22 cellular contexts compared by ENCODE assay signal in the genomic region with DNA sequence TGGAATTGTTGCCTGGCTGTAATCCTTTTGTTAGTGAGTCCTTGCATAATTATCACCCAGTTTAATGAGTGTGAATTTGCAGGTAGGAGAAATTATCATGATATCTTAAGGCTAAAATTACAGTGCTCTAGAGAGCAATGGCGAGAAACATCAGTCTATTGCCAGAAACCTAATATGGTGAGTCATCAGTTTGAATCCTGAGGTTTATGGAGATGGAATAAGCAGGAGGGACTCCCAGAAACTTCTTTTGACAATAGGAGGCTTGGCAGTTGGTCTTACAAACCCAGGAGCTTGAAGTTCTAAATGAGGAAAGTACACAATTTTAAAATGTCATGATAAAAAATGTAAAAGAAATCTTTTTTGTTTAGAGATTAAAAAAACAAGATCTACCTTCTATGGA. TPM values are rescaled to one million over a fixed set of nuclear protein-coding genes. Genes with fewer than 3 reads are reported as not detected.
A peak's percentile ranks its signal among the peaks of the same experiment; 100 is the strongest.
DNase-seq lines count a peak whose midpoint lies in the region; ATAC-seq and TF ChIP-seq lines count a peak whose summit lies in the region.
"Had no signal": no experiment of that assay in that cellular context is flagged by ENCODE, and none has a peak within 500 bp of the region (broad histone marks: within the 10 kb centered on the region; RNA-seq: fewer than 3 reads in every experiment).

No MANE protein-coding gene starts in this region.

- no peaks in the 10 kb centered on the region for H3K36me3 ChIP-seq in osteoblast (ENCODE audit: insufficient read depth, low read length)
- no peaks in the 10 kb centered on the region for H3K36me3 ChIP-seq in vagina
- no peaks in the 10 kb centered on the region for H3K36me3 ChIP-seq in ascending aorta
- H3K36me3 ChIP-seq: neutrophil had no signal

- DNase-seq in COLO829 (ENCODE audit: low spot score) (peak; percentile 13), HT1080 (ENCODE audit: low read depth) (peak; percentile 53), astrocyte of the spinal cord (ENCODE audit: low read depth, low spot score) (peak; percentile 63), hepatic stellate cell (ENCODE audit: low spot score) (peak; percentile 14), osteoblast (ENCODE audit: insufficient read length, low spot score, missing footprints) (no peak), vagina (ENCODE audit: extremely low spot score in 2 of 2) (no peak), ascending aorta (ENCODE audit: low spot score in 2 of 2) (no peak)
- DNase-seq: activated CD4-positive, alpha-beta T cell treated with anti-CD3 and anti-CD28 coated beads for 36 hours; activated CD8-positive, alpha-beta memory T cell treated with anti-CD3 and anti-CD28 coated beads, Interleukin-2, amount 10 ng/mL, durations not matched to agents 7 days and 5 days; MM.1S; NCI-H187 treated with DMSO at 0.1 percent for 48 hours; NCI-H446 treated with DMSO at 0.1 percent for 48 hours; NK-92 treated with Interleukin-12 subunit alpha and Interleukin-12 subunit beta, amount 100 ng/mL, for 24 hours; retina; stimulated activated naive CD4-positive, alpha-beta T cell treated with Interleukin-2 at 50 U/mL for 16 hours had no signal

- no peak for ATAC-seq in stimulated activated memory B cell treated with anti-CD40 and anti-IgM and Interleukin-4, amounts not matched to agents 10 μg/mL and 1 μg/mL and 100 μg/mL, for 72 hours
- ATAC-seq: activated CD4-positive, alpha-beta T cell treated with anti-CD3 and anti-CD28 coated beads for 36 hours; activated CD8-positive, alpha-beta memory T cell treated with anti-CD3 and anti-CD28 coated beads, Interleukin-2, amount 10 ng/mL, durations not matched to agents 7 days and 5 days; GM12878; left lobe of liver had no signal

- H3K27me3 ChIP-seq in osteoblast (ENCODE audit: insufficient read depth, low read length) (no peaks in the 10 kb centered on the region), vagina (no peaks in the 10 kb centered on the region), ascending aorta (no peaks in the 10 kb centered on the region)
- H3K27me3 ChIP-seq: neutrophil had no signal

- H3K27me3 Mint-ChIP-seq in stimulated activated memory B cell treated with anti-CD40 and anti-IgM and Interleukin-4, amounts not matched to agents 10 μg/mL and 1 μg/mL and 100 μg/mL, for 72 hours, result no peaks in the 10 kb centered on the region

- intact Hi-C loops in vagina (cut with DNase I), result no loop called here
- intact Hi-C loops in ascending aorta (cut with DNase I), result no loop called here

- TF ChIP-seq POLR2A in vagina (IDR thresholded peaks at IDR 0.05), result no peak

- no peaks in the 10 kb centered on the region for H3K4me1 ChIP-seq in osteoblast (ENCODE audit: insufficient read depth, low read length)
- no peaks in the 10 kb centered on the region for H3K4me1 ChIP-seq in vagina
- H3K4me1 ChIP-seq in ascending aorta, result no peaks in the 10 kb centered on the region

- H4K20me1 ChIP-seq in osteoblast (ENCODE audit: insufficient read depth, low read length), result no peaks in the 10 kb centered on the region

- H3K79me2 ChIP-seq in osteoblast (ENCODE audit: insufficient read depth, low read length), result no peaks in the 10 kb centered on the region

- no peak overlapping the region for H3K27ac Mint-ChIP-seq in stimulated activated memory B cell treated with anti-CD40 and anti-IgM and Interleukin-4, amounts not matched to agents 10 μg/mL and 1 μg/mL and 100 μg/mL, for 72 hours
- H3K27ac Mint-ChIP-seq: activated CD4-positive, alpha-beta T cell treated with anti-CD3 and anti-CD28 coated beads for 36 hours; activated CD8-positive, alpha-beta memory T cell treated with anti-CD3 and anti-CD28 coated beads, Interleukin-2, amount 10 ng/mL, durations not matched to agents 7 days and 5 days; activated T-helper 2 cell treated with anti-CD3 and anti-CD28 coated beads, Interferon-gamma antibody, Interleukin-2, Interleukin-4, amounts not matched to agents 10 μg/mL and 5 μg/mL and 100 μg/mL, durations not matched to agents 14 hours and 24 hours and 36 hours; type B pancreatic cell had no signal

- H3K4me1 Mint-ChIP-seq in stimulated activated memory B cell treated with anti-CD40 and anti-IgM and Interleukin-4, amounts not matched to agents 10 μg/mL and 1 μg/mL and 100 μg/mL, for 72 hours, result no peaks in the 10 kb centered on the region
- H3K4me1 Mint-ChIP-seq: activated CD4-positive, alpha-beta T cell treated with anti-CD3 and anti-CD28 coated beads for 36 hours; activated CD8-positive, alpha-beta memory T cell treated with anti-CD3 and anti-CD28 coated beads, Interleukin-2, amount 10 ng/mL, durations not matched to agents 7 days and 5 days had no signal

- H3K4me3 ChIP-seq in astrocyte of the spinal cord (ENCODE audit: low read depth, low read length) (no peak overlapping the region), osteoblast (ENCODE audit: insufficient read depth, low read length) (no peak overlapping the region), vagina (no peak overlapping the region), ascending aorta (no peak overlapping the region)
- H3K4me3 ChIP-seq: coronary artery, GM12878 had no signal

- no peaks in the 10 kb centered on the region for H3K9me3 ChIP-seq in osteoblast (ENCODE audit: low read depth, low read length)
- H3K9me3 ChIP-seq in vagina, result no peaks in the 10 kb centered on the region
- no peaks in the 10 kb centered on the region for H3K9me3 ChIP-seq in ascending aorta
- H3K9me3 ChIP-seq: neutrophil had no signal

- no peak overlapping the region for H3K4me2 ChIP-seq in osteoblast (ENCODE audit: insufficient read depth, low read length)

- no peak overlapping the region for H3K27ac ChIP-seq in osteoblast (ENCODE audit: low read depth, low read length)
- H3K27ac ChIP-seq in vagina, result no peak overlapping the region
- H3K27ac ChIP-seq in ascending aorta, result no peak overlapping the region
- H3K27ac ChIP-seq: coronary artery, neutrophil had no signal

- TF ChIP-seq CTCF in astrocyte of the spinal cord (IDR thresholded peaks at IDR 0.05; ENCODE audit: low read depth, low read length) (no peak), osteoblast (IDR thresholded peaks at IDR 0.05; ENCODE audit: extremely low read depth, low read depth, low read length) (no peak), vagina (IDR thresholded peaks at IDR 0.05) (no peak), ascending aorta (IDR thresholded peaks at IDR 0.05) (no peak)

- no peak overlapping the region for H3K4me3 Mint-ChIP-seq in stimulated activated memory B cell treated with anti-CD40 and anti-IgM and Interleukin-4, amounts not matched to agents 10 μg/mL and 1 μg/mL and 100 μg/mL, for 72 hours
- H3K4me3 Mint-ChIP-seq: activated CD4-positive, alpha-beta T cell treated with anti-CD3 and anti-CD28 coated beads for 36 hours; activated CD8-positive, alpha-beta memory T cell treated with anti-CD3 and anti-CD28 coated beads, Interleukin-2, amount 10 ng/mL, durations not matched to agents 7 days and 5 days; type B pancreatic cell had no signal

- H2AFZ ChIP-seq in osteoblast (ENCODE audit: low read length), result no peak overlapping the region

- H3K9me3 Mint-ChIP-seq in stimulated activated memory B cell treated with anti-CD40 and anti-IgM and Interleukin-4, amounts not matched to agents 10 μg/mL and 1 μg/mL and 100 μg/mL, for 72 hours, result peaks cover 6% of the 10 kb centered on the region
- H3K9me3 Mint-ChIP-seq: activated T-helper 2 cell treated with anti-CD3 and anti-CD28 coated beads, Interferon-gamma antibody, Interleukin-2, Interleukin-4, amounts not matched to agents 10 μg/mL and 5 μg/mL and 100 μg/mL, durations not matched to agents 14 hours and 24 hours and 36 hours; type B pancreatic cell had no signal

- H3K36me3 Mint-ChIP-seq in stimulated activated memory B cell treated with anti-CD40 and anti-IgM and Interleukin-4, amounts not matched to agents 10 μg/mL and 1 μg/mL and 100 μg/mL, for 72 hours, result no peaks in the 10 kb centered on the region
- H3K36me3 Mint-ChIP-seq: activated CD8-positive, alpha-beta memory T cell treated with anti-CD3 and anti-CD28 coated beads, Interleukin-2, amount 10 ng/mL, durations not matched to agents 7 days and 5 days; type B pancreatic cell had no signal

- in situ Hi-C loops in astrocyte of the spinal cord (cut with HindIII; ENCODE audit: low sequenced_read_pairs), result no loop called here

RNA-seq across cellular contexts. Expression of gene CRADD, which starts 31.5 kb away (rescaled TPM):
- 21.4 and 21.5 TPM in 2 replicates for total RNA-seq in HT1080 (2014; rRNA removed; shearing (Covaris generic))
- 22.4 and 24.1 TPM in 2 replicates for polyA plus RNA-seq in HT1080 (2015; cell fraction: cytosol; rRNA removed)
- polyA plus RNA-seq in HT1080 (2015; cell fraction: nucleus; rRNA removed), result 11.0 and 14.9 TPM in 2 replicates
- total RNA-seq in osteoblast (15.3 and 15.6 TPM in 2 replicates), vagina (40.8 TPM), ascending aorta (not detected)

Comparison
In these comparisons a context has a peak if more than half of its experiments do, and no peak if none do; other contexts are left out.
1. DNase-seq: peak in COLO829 (single experiment), HT1080 (single experiment), astrocyte of the spinal cord (single experiment) and hepatic stellate cell (single experiment); none in osteoblast (single experiment), vagina (0 of 2) and ascending aorta (0 of 2).
2. RNA of gene CRADD, which starts 31.5 kb away (total RNA-seq): 40.8 TPM in vagina (single experiment), 21.4 to 21.5 TPM in HT1080 and 15.3 to 15.6 TPM in osteoblast; not detected in ascending aorta (single experiment); every median in the first group is over 10 times any median in the second.